ENCODE assay signal across 1 cellular context in genomic region chr2:175004980-175005832, GRCh38.
A peak's percentile ranks its signal among the peaks of the same experiment; 100 is the strongest.
TF ChIP-seq lines count a peak whose summit lies in the region.

Gene CHN1 (minus strand): TSS chr2:175005381. CDS start chr2:175004912, 469 bp downstream.

TF ChIP-seq in HepG2, 621 proteins besides CTCF, POLR2A, EP300 and RAD21 (continued from another document and continues in another):
- TF ChIP-seq HNF1A (IDR thresholded peaks at IDR 0.05; ENCODE audit: low read depth) (no peak), HNF1A (CRISPR knock-in tag; IDR thresholded peaks at IDR 0.05; ENCODE audit: borderline replicate concordance) (no peak), NCOR1 (IDR thresholded peaks at IDR 0.05; ENCODE audit: borderline replicate concordance, low read length) (no peak), HOMEZ (CRISPR knock-in tag; IDR thresholded peaks at IDR 0.05; ENCODE audit: low read depth) (no peak), ZFAT (CRISPR knock-in tag; conservative IDR thresholded peaks at IDR 0.05) (no peak), ARHGAP35 (CRISPR knock-in tag; IDR thresholded peaks at IDR 0.05; ENCODE audit: borderline replicate concordance) (no peak; the same call in 1 of the 2 replicates), ETS1 (CRISPR knock-in tag; IDR thresholded peaks at IDR 0.05) (no peak), SALL2 (CRISPR knock-in tag; IDR thresholded peaks at IDR 0.05) (peak; percentile 77), ZFYVE20 (CRISPR knock-in tag; IDR thresholded peaks at IDR 0.05; ENCODE audit: borderline replicate concordance, low read depth) (no peak), MYC (CRISPR knock-in tag; IDR thresholded peaks at IDR 0.05; ENCODE audit: borderline replicate concordance) (peak; percentile 67; the same call in 1 of the 2 replicates), SRY (CRISPR knock-in tag; IDR thresholded peaks at IDR 0.05) (no peak), FUBP1 (CRISPR knock-in tag; IDR thresholded peaks at IDR 0.05; ENCODE audit: borderline replicate concordance) (no peak), ZNF777 (CRISPR knock-in tag; IDR thresholded peaks at IDR 0.05) (peak; percentile 88), ZNF446 (CRISPR knock-in tag; IDR thresholded peaks at IDR 0.05) (peak; percentile 74), ZBTB39 (CRISPR knock-in tag; IDR thresholded peaks at IDR 0.05) (no peak), TEAD2 (CRISPR knock-in tag; IDR thresholded peaks at IDR 0.05) (no peak), FOXM1 (CRISPR knock-in tag; IDR thresholded peaks at IDR 0.05) (no peak), CENPBD1 (CRISPR knock-in tag; IDR thresholded peaks at IDR 0.05; ENCODE audit: borderline replicate concordance, low read depth) (no peak), MEIS1 (CRISPR knock-in tag; IDR thresholded peaks at IDR 0.05; ENCODE audit: borderline replicate concordance) (no peak), ZBTB3 (CRISPR knock-in tag; IDR thresholded peaks at IDR 0.05; ENCODE audit: borderline replicate concordance, low read depth) (no peak), SETDB1 (CRISPR knock-in tag; IDR thresholded peaks at IDR 0.05; ENCODE audit: borderline replicate concordance) (no peak), ZMYM4 (CRISPR knock-in tag; IDR thresholded peaks at IDR 0.05) (peak; percentile 44; the same call in 1 of the 2 replicates), AKAP8 (CRISPR knock-in tag; IDR thresholded peaks at IDR 0.05) (no peak), PATZ1 (CRISPR knock-in tag; IDR thresholded peaks at IDR 0.05) (peak; percentile 39; the same call in 1 of the 2 replicates), ZNF253 (CRISPR knock-in tag; IDR thresholded peaks at IDR 0.05; ENCODE audit: borderline replicate concordance) (no peak), ZNF563 (CRISPR knock-in tag; IDR thresholded peaks at IDR 0.05) (peak; percentile 81), CEBPZ (IDR thresholded peaks at IDR 0.05; ENCODE audit: low read length) (no peak), ZFP1 (CRISPR knock-in tag; IDR thresholded peaks at IDR 0.05) (no peak), HNRNPLL (IDR thresholded peaks at IDR 0.05; ENCODE audit: low read depth, low read length, poor library complexity, severe bottlenecking) (peak; percentile 88), SUZ12 (IDR thresholded peaks at IDR 0.05; ENCODE audit: low read depth, low read length) (no peak), ATF5 (CRISPR knock-in tag; IDR thresholded peaks at IDR 0.05; ENCODE audit: low read depth) (no peak), SOX13 (IDR thresholded peaks at IDR 0.05) (no peak), SOX13 (CRISPR knock-in tag; conservative IDR thresholded peaks at IDR 0.05 in 1 of 2, IDR thresholded peaks at IDR 0.05 in 1 of 2) (peak in 1 of 2 experiments; percentile 25; a peak in 2 of 4 replicates), RXRB (CRISPR knock-in tag; IDR thresholded peaks at IDR 0.05; ENCODE audit: borderline replicate concordance) (peak; percentile 69; the same call in 1 of the 2 replicates), NR2F1 (CRISPR knock-in tag; IDR thresholded peaks at IDR 0.05) (no peak), FOXK1 (CRISPR knock-in tag; IDR thresholded peaks at IDR 0.05; ENCODE audit: borderline replicate concordance, low read depth) (no peak), ZNF704 (CRISPR knock-in tag; IDR thresholded peaks at IDR 0.05; ENCODE audit: borderline replicate concordance) (no peak), PHF8 (CRISPR knock-in tag; IDR thresholded peaks at IDR 0.05) (no peak), HBP1 (CRISPR knock-in tag; IDR thresholded peaks at IDR 0.05; ENCODE audit: low read depth) (no peak), ZNF432 (CRISPR knock-in tag; IDR thresholded peaks at IDR 0.05; ENCODE audit: borderline replicate concordance) (no peak), RCOR2 (CRISPR knock-in tag; IDR thresholded peaks at IDR 0.05) (no peak)
